Comparison of ENCODE assay signal across 8 cellular contexts in genomic region chrX:38803609-38804480, GRCh38. TPM values are rescaled to one million over a fixed set of nuclear protein-coding genes. Genes with fewer than 3 reads are reported as not detected.
DNase-seq lines count a peak whose midpoint lies in the region; ATAC-seq, FAIRE-seq and TF ChIP-seq lines count a peak whose summit lies in the region.

No MANE protein-coding gene starts in this region.

- H3K9me3 ChIP-seq in neutrophil (no peaks in the 10 kb centered on the region), upper lobe of left lung (no peaks in the 10 kb centered on the region)

- H3K27ac ChIP-seq in neutrophil (peak overlapping the region; percentile 94), upper lobe of left lung (peak overlapping the region; percentile 87 to 98 (median 94))

- H3K4me3 Mint-ChIP-seq in activated naive CD4-positive, alpha-beta T cell treated with anti-CD3 and anti-CD28 coated beads, Interleukin-2, amount 10 ng/mL, durations not matched to agents 7 days and 5 days: peak overlapping the region; percentile 91

- ATAC-seq in upper lobe of left lung (ENCODE audit: low FRiP score in 2 of 2): peak; percentile 89 to 92

- FAIRE-seq in H54 (lab: Jason Lieb, UNC): no peak

- H3K27ac Mint-ChIP-seq in activated naive CD4-positive, alpha-beta T cell treated with anti-CD3 and anti-CD28 coated beads, Interleukin-2, amount 10 ng/mL, durations not matched to agents 7 days and 5 days: peak overlapping the region; percentile 92

- peak in 2 of 4 donors; percentile 55 to 84 for TF ChIP-seq EP300 in upper lobe of left lung (IDR thresholded peaks at IDR 0.05)

- DNase-seq in G401 (ENCODE audit: low spot score) (peak; percentile 32), H54 (ENCODE audit: insufficient read length, low spot score) (no peak), LoVo (ENCODE audit: low spot score) (peak; percentile 75), SHP77 treated with DMSO at 0.1 percent for 48 hours (lab: John Stamatoyannopoulos, UW) (peak; percentile 54), globus pallidus (ENCODE audit: low spot score) (peak; percentile 94), upper lobe of left lung (peak; percentile 91 to 96)
- peak; percentile 82 for DNase-seq in activated naive CD4-positive, alpha-beta T cell treated with anti-CD3 and anti-CD28 coated beads, Interleukin-2, amount 10 ng/mL, durations not matched to agents 7 days and 5 days

- peaks cover 35% of the 10 kb centered on the region for H3K36me3 Mint-ChIP-seq in activated naive CD4-positive, alpha-beta T cell treated with anti-CD3 and anti-CD28 coated beads, Interleukin-2, amount 10 ng/mL, durations not matched to agents 7 days and 5 days

- CTCF ChIA-PET in activated naive CD4-positive, alpha-beta T cell treated with anti-CD3 and anti-CD28 coated beads, Interleukin-2, amount 10 ng/mL, durations not matched to agents 7 days and 5 days (lab: Charles Lee): no interaction called here

- no peaks in the 10 kb centered on the region for H3K27me3 ChIP-seq in neutrophil
- no peaks in the 10 kb centered on the region for H3K27me3 ChIP-seq in upper lobe of left lung

- no peaks in the 10 kb centered on the region for H3K9me3 Mint-ChIP-seq in activated naive CD4-positive, alpha-beta T cell treated with anti-CD3 and anti-CD28 coated beads, Interleukin-2, amount 10 ng/mL, durations not matched to agents 7 days and 5 days

- peaks cover 23% of the 10 kb centered on the region for H3K4me1 Mint-ChIP-seq in activated naive CD4-positive, alpha-beta T cell treated with anti-CD3 and anti-CD28 coated beads, Interleukin-2, amount 10 ng/mL, durations not matched to agents 7 days and 5 days

- 0 to 30% methylated on average over 12 to 41 of the region's 67 CpGs for WGBS in upper lobe of left lung, 2 donors

- TF ChIP-seq POLR2A in H54 (IDR thresholded peaks at IDR 0.05; ENCODE audit: low read depth, low read length) (peak; percentile 63), upper lobe of left lung (IDR thresholded peaks at IDR 0.05) (peak in 3 of 4 donors; percentile 80 to 93 (median 82))

- peak overlapping the region; percentile 75 to 87 for H3K4me3 ChIP-seq in neutrophil (ENCODE audit: low read depth in 1 of 2, low read length in 1 of 2)
- H3K4me3 ChIP-seq in upper lobe of left lung: peak overlapping the region; percentile 48 to 76 (median 66)

- in situ Hi-C loops in G401 (cut with HindIII; ENCODE audit: low sequenced_read_pairs): no loop called here

- H3K27me3 Mint-ChIP-seq in activated naive CD4-positive, alpha-beta T cell treated with anti-CD3 and anti-CD28 coated beads, Interleukin-2, amount 10 ng/mL, durations not matched to agents 7 days and 5 days: no peaks in the 10 kb centered on the region

- TF ChIP-seq CTCF in neutrophil (IDR thresholded peaks at IDR 0.05): peak; percentile 21
- TF ChIP-seq CTCF in upper lobe of left lung (IDR thresholded peaks at IDR 0.05): peak in 1 of 6 experiments; percentile 9

- H3K4me1 ChIP-seq in neutrophil (ENCODE audit: control insufficient read depth in 1 of 2, insufficient read depth in 1 of 2, low read depth in 1 of 2, low read length in 1 of 2): peaks cover 35 to 48% of the 10 kb centered on the region in 2 experiments
- H3K4me1 ChIP-seq in upper lobe of left lung: peaks cover 6 to 15% (median 10%) of the 10 kb centered on the region in 4 donors

- H3K36me3 ChIP-seq in neutrophil (peaks cover 6% of the 10 kb centered on the region), upper lobe of left lung (no peaks in the 10 kb centered on the region)

RNA-seq across cellular contexts. Expression of gene MID1IP1, which starts 2.6 kb away (rescaled TPM):
- total RNA-seq in G401 (2014; rRNA removed; shearing (Covaris generic)): 4.1 and 8.1 TPM in 2 replicates
- total RNA-seq in upper lobe of left lung: 100 to 1,000 TPM in 5 of 6 donors, 10 to 100 TPM in 1; 88.0 to 187 (median 121) TPM
